ENCODE assay signal across 22 cellular contexts in the genomic region with DNA sequence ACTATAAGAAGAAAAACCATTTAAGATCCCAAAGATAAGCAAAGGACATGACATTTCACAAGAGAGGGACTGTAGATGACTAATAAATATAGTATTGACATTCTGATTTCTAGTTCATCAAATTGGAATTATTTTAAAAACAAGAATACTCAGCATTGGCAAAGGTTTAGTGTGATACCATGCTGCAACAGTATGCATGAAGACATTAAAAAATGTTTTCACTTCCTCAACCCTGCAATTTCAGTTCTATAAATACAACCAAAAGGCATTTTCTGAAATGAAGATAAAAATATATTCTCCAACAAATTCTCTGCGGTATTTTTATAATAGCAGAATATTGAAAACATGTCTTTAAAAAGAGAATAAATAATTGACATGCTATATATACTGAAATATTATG.
"Had no signal": no experiment of that assay in that cellular context is flagged by ENCODE, and none has a peak within 500 bp of the region (broad histone marks: within the 10 kb centered on the region; RNA-seq: fewer than 3 reads in every experiment).

No MANE protein-coding gene starts in this region.

- H3K27me3 Mint-ChIP-seq: activated naive CD4-positive, alpha-beta T cell treated with anti-CD3 and anti-CD28 coated beads, Interleukin-2, amount 50 U/mL, for 24 hours had no signal

- H3K27me3 ChIP-seq: breast epithelium, heart left ventricle, tibial artery had no signal

- H3K27ac ChIP-seq: breast epithelium, gastrocnemius medialis had no signal

- H3K27ac Mint-ChIP-seq: activated CD4-positive, alpha-beta T cell treated with anti-CD3 and anti-CD28 coated beads, Interleukin-2, amount 10 ng/mL, durations not matched to agents 7 days and 5 days; activated naive CD4-positive, alpha-beta T cell treated with anti-CD3 and anti-CD28 coated beads, Interleukin-2, amount 50 U/mL, for 24 hours; nephron progenitor cell had no signal

- H3K9me3 ChIP-seq: breast epithelium, gastrocnemius medialis, heart left ventricle, tibial artery had no signal

- DNase-seq: activated CD4-positive, alpha-beta T cell treated with anti-CD3 and anti-CD28 coated beads, Interleukin-2, amount 10 ng/mL, durations not matched to agents 7 days and 5 days; activated CD8-positive, alpha-beta memory T cell treated with anti-CD3 and anti-CD28 coated beads, Interleukin-2, amount 50 U/mL, for 48 hours; activated gamma-delta T cell; cerebellar nuclear complex; effector CD8-positive, alpha-beta T cell; gastrocnemius medialis; heart left ventricle; kidney; nephron progenitor cell; nucleus accumbens; right cardiac atrium; stimulated activated CD4-positive, alpha-beta T cell treated with anti-CD3 and anti-CD28 coated beads, Interleukin-2, amount 100 ng/mL, for 24 hours; stimulated activated naive CD8-positive, alpha-beta T cell treated with anti-CD3 and anti-CD28 coated beads, Interleukin-15, Interleukin-2, amounts not matched to agents 100 U/mL and 50 U/mL, for 24 hours; substantia nigra; T-helper 9 cell; tibial artery had no signal

- H3K4me3 ChIP-seq: breast epithelium, gastrocnemius medialis, lung, tibial artery had no signal

- H3K9me3 Mint-ChIP-seq: activated CD4-positive, alpha-beta T cell treated with anti-CD3 and anti-CD28 coated beads, Interleukin-2, amount 10 ng/mL, durations not matched to agents 7 days and 5 days; activated naive CD4-positive, alpha-beta T cell treated with anti-CD3 and anti-CD28 coated beads, Interleukin-2, amount 50 U/mL, for 24 hours; nephron progenitor cell had no signal

- H3K36me3 Mint-ChIP-seq: activated naive CD4-positive, alpha-beta T cell treated with anti-CD3 and anti-CD28 coated beads, Interleukin-2, amount 50 U/mL, for 24 hours had no signal

- H3K36me3 ChIP-seq: breast epithelium, gastrocnemius medialis, heart left ventricle, tibial artery had no signal

- ATAC-seq: activated CD4-positive, CD25-positive, alpha-beta regulatory T cell treated with anti-CD3 and anti-CD28 coated beads, Interleukin-2, amount 50 U/mL, for 24 hours; esophagus mucosa; gastrocnemius medialis; heart left ventricle; left lobe of liver; right cardiac atrium; stimulated activated naive CD8-positive, alpha-beta T cell treated with anti-CD3 and anti-CD28 coated beads, Interleukin-15, Interleukin-2, amounts not matched to agents 100 U/mL and 50 U/mL, for 24 hours had no signal
